Comparison of ENCODE assay signal across 13 cellular contexts in the genomic region with DNA sequence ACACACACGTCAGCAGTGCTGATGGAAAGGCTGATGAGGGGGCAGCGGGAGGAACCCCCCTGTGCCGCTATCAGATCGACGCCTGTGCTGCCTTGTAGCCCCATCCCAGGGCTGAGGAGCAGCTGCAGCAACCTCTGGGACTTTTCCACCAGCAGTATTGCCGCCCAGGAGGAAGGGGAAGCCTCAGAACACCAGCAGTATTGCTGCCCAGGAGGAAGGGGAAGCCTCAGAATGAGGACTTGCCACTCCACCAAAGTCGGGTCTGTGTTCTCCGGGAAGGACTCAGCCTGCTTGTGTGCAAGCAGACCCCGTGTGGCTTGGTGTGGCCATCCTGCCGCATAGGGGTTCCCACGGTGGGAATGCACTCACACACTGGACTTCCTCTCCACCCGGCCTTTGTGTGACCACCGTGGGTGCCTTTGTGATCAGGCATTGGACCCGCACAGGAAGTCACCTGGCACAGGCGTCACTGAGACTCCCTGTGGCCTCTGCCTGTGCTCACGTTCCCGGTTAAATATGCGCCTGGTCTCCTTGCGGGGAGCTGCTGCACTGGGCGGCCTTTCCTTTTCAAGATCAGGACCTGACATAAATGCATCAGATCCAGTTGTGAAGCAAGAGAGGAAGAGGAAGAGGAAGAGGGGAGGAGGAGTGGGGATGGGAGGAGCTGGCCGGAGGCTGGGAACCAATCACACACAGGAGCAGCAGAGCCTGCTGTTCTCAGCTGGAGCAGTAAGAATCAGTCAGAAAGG.
DNase-seq lines count a peak whose midpoint lies in the region; ATAC-seq and TF ChIP-seq lines count a peak whose summit lies in the region.
"Had no signal": no experiment of that assay in that cellular context is flagged by ENCODE, and none has a peak within 500 bp of the region (broad histone marks: within the 10 kb centered on the region; RNA-seq: fewer than 3 reads in every experiment).

No MANE protein-coding gene starts in this region.

- H3K4me3 ChIP-seq in HL-60 (replicated peaks; ENCODE audit: insufficient read depth, low read length): no peak overlapping the region
- H3K4me3 ChIP-seq: body of pancreas, lower lobe of right lung had no signal

- H3K36me3 Mint-ChIP-seq in activated CD4-positive, alpha-beta T cell treated with anti-CD3 and anti-CD28 coated beads, Interleukin-2, amount 10 ng/mL, durations not matched to agents 24 days and 14 days (ENCODE audit: low read depth): no peaks in the 10 kb centered on the region
- no peaks in the 10 kb centered on the region for H3K36me3 Mint-ChIP-seq in activated T-helper 17 cell treated with anti-CD3 and anti-CD28 coated beads, Interleukin-2, amount 50 U/mL, for 72 hours (ENCODE audit: low read depth)
- H3K36me3 Mint-ChIP-seq in naive thymus-derived CD8-positive, alpha-beta T cell: no peaks in the 10 kb centered on the region
- H3K36me3 Mint-ChIP-seq: type B pancreatic cell had no signal

- POLR2A ChIA-PET in naive thymus-derived CD8-positive, alpha-beta T cell (lab: Charles Lee): interaction anchor here (1.0 to 1.6 kb wide), 2 partner anchors 16 to 28 kb away, joined by 3 read pairs; no protein-coding TSS in a partner anchor

- H3K4me1 Mint-ChIP-seq in activated CD4-positive, alpha-beta T cell treated with anti-CD3 and anti-CD28 coated beads, Interleukin-2, amount 10 ng/mL, durations not matched to agents 24 days and 14 days: peaks cover 5% of the 10 kb centered on the region
- H3K4me1 Mint-ChIP-seq in activated T-helper 17 cell treated with anti-CD3 and anti-CD28 coated beads, Interleukin-2, amount 50 U/mL, for 72 hours: no peaks in the 10 kb centered on the region
- H3K4me1 Mint-ChIP-seq in naive thymus-derived CD8-positive, alpha-beta T cell: peaks cover 3 to 16% (median 11%) of the 10 kb centered on the region in 4 donors

- peaks cover 28% of the 10 kb centered on the region for H3K27me3 Mint-ChIP-seq in activated CD4-positive, alpha-beta T cell treated with anti-CD3 and anti-CD28 coated beads, Interleukin-2, amount 10 ng/mL, durations not matched to agents 24 days and 14 days
- peaks cover 20% of the 10 kb centered on the region for H3K27me3 Mint-ChIP-seq in activated T-helper 17 cell treated with anti-CD3 and anti-CD28 coated beads, Interleukin-2, amount 50 U/mL, for 72 hours
- peaks cover 10 to 64% (median 35%) of the 10 kb centered on the region in 5 donors for H3K27me3 Mint-ChIP-seq in naive thymus-derived CD8-positive, alpha-beta T cell

- peak overlapping the region; percentile 30 for H3K27ac Mint-ChIP-seq in activated CD4-positive, alpha-beta T cell treated with anti-CD3 and anti-CD28 coated beads, Interleukin-2, amount 10 ng/mL, durations not matched to agents 24 days and 14 days
- H3K27ac Mint-ChIP-seq in activated T-helper 17 cell treated with anti-CD3 and anti-CD28 coated beads, Interleukin-2, amount 50 U/mL, for 72 hours: no peak overlapping the region
- peak overlapping the region in 7 of 10 donors; percentile 28 to 83 (median 78) for H3K27ac Mint-ChIP-seq in naive thymus-derived CD8-positive, alpha-beta T cell
- H3K27ac Mint-ChIP-seq: type B pancreatic cell had no signal

- peak; percentile 49 for ATAC-seq in activated T-helper 17 cell treated with anti-CD3 and anti-CD28 coated beads, Interleukin-2, amount 50 U/mL, for 72 hours (replicated peaks)
- ATAC-seq in naive thymus-derived CD8-positive, alpha-beta T cell: peak in 1 of 2 donors; percentile 44
- ATAC-seq in GM19023 (IDR thresholded peaks at IDR 0.05; ENCODE audit: unreplicated experiment): no peak
- ATAC-seq: body of pancreas, lower lobe of right lung had no signal

- peak overlapping the region; percentile 42 for H3K4me3 Mint-ChIP-seq in activated CD4-positive, alpha-beta T cell treated with anti-CD3 and anti-CD28 coated beads, Interleukin-2, amount 10 ng/mL, durations not matched to agents 24 days and 14 days
- H3K4me3 Mint-ChIP-seq in activated T-helper 17 cell treated with anti-CD3 and anti-CD28 coated beads, Interleukin-2, amount 50 U/mL, for 72 hours: peak overlapping the region; percentile 46
- H3K4me3 Mint-ChIP-seq in naive thymus-derived CD8-positive, alpha-beta T cell: peak overlapping the region; percentile 55 to 84 (median 78)
- H3K4me3 Mint-ChIP-seq: type B pancreatic cell had no signal

- H3K27me3 ChIP-seq in HL-60 (ENCODE audit: insufficient read depth, poor library complexity, severe bottlenecking): peaks cover 15% of the 10 kb centered on the region
- H3K27me3 ChIP-seq: body of pancreas had no signal

- TF ChIP-seq CTCF in HL-60 (IDR thresholded peaks at IDR 0.05; ENCODE audit: insufficient read depth, low read length): no peak

- intact Hi-C loops in activated CD4-positive, alpha-beta T cell treated with anti-CD3 and anti-CD28 coated beads, Interleukin-2, amount 10 ng/mL, durations not matched to agents 24 days and 14 days (cut with micrococcal nuclease): no loop called here

- peaks cover 4% of the 10 kb centered on the region for H3K9me3 Mint-ChIP-seq in activated CD4-positive, alpha-beta T cell treated with anti-CD3 and anti-CD28 coated beads, Interleukin-2, amount 10 ng/mL, durations not matched to agents 24 days and 14 days
- H3K9me3 Mint-ChIP-seq in activated T-helper 17 cell treated with anti-CD3 and anti-CD28 coated beads, Interleukin-2, amount 50 U/mL, for 72 hours: no peaks in the 10 kb centered on the region
- H3K9me3 Mint-ChIP-seq in naive thymus-derived CD8-positive, alpha-beta T cell: no peaks in the 10 kb centered on the region
- H3K9me3 Mint-ChIP-seq: type B pancreatic cell had no signal

- no peak for DNase-seq in activated CD4-positive, alpha-beta T cell treated with anti-CD3 and anti-CD28 coated beads, Interleukin-2, amount 10 ng/mL, durations not matched to agents 24 days and 14 days
- DNase-seq in activated CD4-positive, alpha-beta T cell treated with anti-CD3 and anti-CD28 coated beads for 1 hour: no peak
- DNase-seq in HL-60 (ENCODE audit: low read depth in 1 of 2, low spot score in 1 of 2) (peak; percentile 5), H4 (ENCODE audit: low spot score) (no peak)
- DNase-seq in naive thymus-derived CD8-positive, alpha-beta T cell: no peak
- no peak for DNase-seq in central memory CD4-positive, alpha-beta T cell
- DNase-seq: body of pancreas, IMR-90, lower lobe of right lung, NCI-H187 treated with DMSO at 0.1 percent for 48 hours had no signal

- no peak overlapping the region for H3K27ac ChIP-seq in HL-60 (replicated peaks)
- H3K27ac ChIP-seq: body of pancreas, lower lobe of right lung had no signal

Comparison
In these comparisons a context has a peak if more than half of its experiments do, and no peak if none do; other contexts are left out.
1. DNase-seq: peak in HL-60 (2 of 2); none in activated CD4-positive, alpha-beta T cell treated with anti-CD3 and anti-CD28 coated beads, Interleukin-2, amount 10 ng/mL, durations not matched to agents 24 days and 14 days (single experiment), activated CD4-positive, alpha-beta T cell treated with anti-CD3 and anti-CD28 coated beads for 1 hour (single experiment), naive thymus-derived CD8-positive, alpha-beta T cell (0 of 10), H4 (single experiment) and central memory CD4-positive, alpha-beta T cell (single experiment).
2. Peak in every context shown above with its lines, with median percentiles within 50 percentile points of each other: H3K4me3 Mint-ChIP-seq.